ENCODE assay signal across 18 cellular contexts in genomic region chr9:121745396-121745695, GRCh38.
DNase-seq lines count a peak whose midpoint lies in the region; ATAC-seq and TF ChIP-seq lines count a peak whose summit lies in the region.
"Had no signal": no experiment of that assay in that cellular context is flagged by ENCODE, and none has a peak within 500 bp of the region (broad histone marks: within the 10 kb centered on the region; RNA-seq: fewer than 3 reads in every experiment).

No MANE protein-coding gene starts in this region.

- H3K36me3 ChIP-seq in HCT116 (ENCODE audit: control insufficient read depth in 1 of 2, insufficient read depth in 2 of 2, low read length in 2 of 2) (no peaks in the 10 kb centered on the region), testis (ENCODE audit: low read depth, missing control alignments) (no peaks in the 10 kb centered on the region), neural progenitor cell (no peaks in the 10 kb centered on the region)
- H3K36me3 ChIP-seq: adrenal gland had no signal

- intact Hi-C loops in HCT116 (cut with micrococcal nuclease) = no loop called here
- intact Hi-C loops in testis (cut with DNase I; ENCODE audit: low total_unique reads) = no loop called here

- TF ChIP-seq RAD21 in HCT116 (IDR thresholded peaks at IDR 0.05; ENCODE audit: low read depth) = no peak

- H3F3A ChIP-seq in neural progenitor cell (ENCODE audit: low read depth) = peaks cover 26% of the 10 kb centered on the region

- H3K27me3 ChIP-seq in HCT116 (ENCODE audit: insufficient read depth, low read length) (no peaks in the 10 kb centered on the region), testis (no peaks in the 10 kb centered on the region), neural progenitor cell (no peaks in the 10 kb centered on the region)
- H3K27me3 ChIP-seq: adrenal gland had no signal

- no peak for ATAC-seq in HCT116

- no peak overlapping the region; the same call in 1 of the 2 replicates for H3K27ac ChIP-seq in HCT116 (ENCODE audit: low read depth, low read length)
- peak overlapping the region; percentile 65; the same call in 1 of the 2 replicates for H3K27ac ChIP-seq in VCaP
- peak overlapping the region; percentile 89 to 95 for H3K27ac ChIP-seq in testis
- H3K27ac ChIP-seq in neural progenitor cell = no peak overlapping the region

- peaks cover 50% of the 10 kb centered on the region for H3K4me1 Mint-ChIP-seq in neural progenitor cell
- peaks cover 53% of the 10 kb centered on the region for H3K4me1 Mint-ChIP-seq in osteocyte (ENCODE audit: unreplicated experiment)

- CTCF ChIA-PET in HCT116 (lab: Charles Lee) = no interaction called here

- no peak overlapping the region for H2AFZ ChIP-seq in HCT116 (ENCODE audit: low read depth, low read length, poor library complexity, severe bottlenecking)
- H2AFZ ChIP-seq in neural progenitor cell (replicated peaks) = no peak overlapping the region

- H3K4me1 ChIP-seq in HCT116 (ENCODE audit: control insufficient read depth in 1 of 2, insufficient read depth in 2 of 2, low read length in 2 of 2) (peaks cover 58 to 79% of the 10 kb centered on the region in 2 experiments), testis (peaks cover 73% of the 10 kb centered on the region), neural progenitor cell (peaks cover 50% of the 10 kb centered on the region)

- RAD21 ChIA-PET in HCT116 (lab: Charles Lee; ENCODE audit: low non-redundant PET in 1 of 2, low total read pairs in 2 of 2, uncharacterized antibody in 2 of 2, unreplicated experiment in 2 of 2) = no interaction called here

- 91 to 100% methylated on average over 1 to 4 of the region's 4 CpGs for WGBS in testis, 2 donors

- DNase-seq in HCT116 (ENCODE audit: low read depth, low spot score) (no peak), myocyte (ENCODE audit: low read depth) (peak; percentile 87), testis (no peak), neural progenitor cell (ENCODE audit: low spot score) (no peak), cerebellum (ENCODE audit: low spot score) (no peak), osteocyte (ENCODE audit: extremely low spot score, unreplicated experiment) (no peak)
- DNase-seq: activated effector memory CD4-positive, alpha-beta T cell treated with Interleukin-2 at 50 U/mL for 16 hours; AML-193; GDM1; GOT3; KBM-7; NCI-H1417; NCI-H2227 treated with DMSO at 0.1 percent for 48 hours had no signal

- no peak overlapping the region for H3K9ac ChIP-seq in HCT116 (ENCODE audit: low read length)
- no peak overlapping the region for H3K9ac ChIP-seq in neural progenitor cell

- POLR2A ChIA-PET in HCT116 (lab: Charles Lee) = no interaction called here

- H3K9me3 Mint-ChIP-seq in neural progenitor cell = no peaks in the 10 kb centered on the region
- no peaks in the 10 kb centered on the region for H3K9me3 Mint-ChIP-seq in osteocyte (ENCODE audit: unreplicated experiment)
- H3K9me3 Mint-ChIP-seq: memory B cell; T-helper 2 cell treated with Interferon-gamma antibody and Interleukin-4, amounts not matched to agents 5 μg/mL and 100 μg/mL, for 36 hours had no signal

- no peaks in the 10 kb centered on the region for H3K9me2 ChIP-seq in HCT116 (ENCODE audit: insufficient read depth)

- no peak overlapping the region for H3K27ac Mint-ChIP-seq in neural progenitor cell
- H3K27ac Mint-ChIP-seq in osteocyte (ENCODE audit: unreplicated experiment) = no peak overlapping the region
- H3K27ac Mint-ChIP-seq: memory B cell; T-helper 2 cell treated with Interferon-gamma antibody and Interleukin-4, amounts not matched to agents 5 μg/mL and 100 μg/mL, for 36 hours had no signal

- TF ChIP-seq POLR2A in HCT116 (IDR thresholded peaks at IDR 0.05; ENCODE audit: borderline replicate concordance, extremely low read depth, insufficient read depth, insufficient read length) (no peak), testis (IDR thresholded peaks at IDR 0.05) (no peak)

- H3K4me3 Mint-ChIP-seq in neural progenitor cell = no peak overlapping the region
- H3K4me3 Mint-ChIP-seq in osteocyte (ENCODE audit: unreplicated experiment) = no peak overlapping the region
- H3K4me3 Mint-ChIP-seq: memory B cell; T-helper 2 cell treated with Interferon-gamma antibody and Interleukin-4, amounts not matched to agents 5 μg/mL and 100 μg/mL, for 36 hours had no signal

- H3K4me2 ChIP-seq in HCT116 (ENCODE audit: low read length) = 0 out of 2 replicates have a peak overlapping the region, but pooled peaks have one; percentile 71
- no peak overlapping the region for H3K4me2 ChIP-seq in neural progenitor cell

- no peaks in the 10 kb centered on the region for H4K20me1 ChIP-seq in HCT116 (ENCODE audit: insufficient read depth)
- peaks cover 100% of the 10 kb centered on the region for H4K20me1 ChIP-seq in neural progenitor cell (ENCODE audit: low read depth)

- H3K9me3 ChIP-seq in HCT116 (ENCODE audit: control insufficient read depth in 1 of 2, insufficient read depth in 1 of 2, low read depth in 1 of 2, low read length in 2 of 2) (no peaks in the 10 kb centered on the region), testis (no peaks in the 10 kb centered on the region), neural progenitor cell (ENCODE audit: low read depth) (no peaks in the 10 kb centered on the region)
- H3K9me3 ChIP-seq: adrenal gland had no signal

- H3K36me3 Mint-ChIP-seq in neural progenitor cell = no peaks in the 10 kb centered on the region
- H3K36me3 Mint-ChIP-seq in osteocyte (ENCODE audit: unreplicated experiment) = peaks cover 2% of the 10 kb centered on the region
- H3K36me3 Mint-ChIP-seq: memory B cell had no signal

- peaks cover 36% of the 10 kb centered on the region; the same call in 1 of the 2 replicates for H3K79me2 ChIP-seq in HCT116 (ENCODE audit: insufficient read depth, low read length)
- peaks cover 80% of the 10 kb centered on the region for H3K79me2 ChIP-seq in neural progenitor cell (ENCODE audit: low read depth)

- H3K27me3 Mint-ChIP-seq in neural progenitor cell (ENCODE audit: insufficient read depth, low read depth) (peaks cover 6% of the 10 kb centered on the region), osteocyte (ENCODE audit: unreplicated experiment) (no peaks in the 10 kb centered on the region)
- H3K27me3 Mint-ChIP-seq: memory B cell had no signal

- no TSS peak for BruUV-seq in HCT116 (replicated peaks; lab: Mats Ljungman, UMichigan)

- TF ChIP-seq CTCF in HCT116 (IDR thresholded peaks at IDR 0.05 in 2 of 3, conservative IDR thresholded peaks at IDR 0.05 in 1 of 3; ENCODE audit: borderline replicate concordance in 1 of 3, insufficient read depth in 1 of 3, low read depth in 2 of 3, low read length in 2 of 3) (no peak), VCaP (conservative IDR thresholded peaks at IDR 0.05) (no peak), testis (IDR thresholded peaks at IDR 0.05) (no peak), neural progenitor cell (IDR thresholded peaks at IDR 0.05) (no peak), osteocyte (IDR thresholded peaks at IDR 0.05) (no peak)

- no peak overlapping the region for H3K4me3 ChIP-seq in HCT116 (replicated peaks in 1 of 2; ENCODE audit: low read depth in 1 of 2, low read length in 2 of 2)
- no peak overlapping the region for H3K4me3 ChIP-seq in testis
- no peak overlapping the region for H3K4me3 ChIP-seq in neural progenitor cell
- H3K4me3 ChIP-seq: skin epidermis had no signal

TF ChIP-seq in HCT116, 20 proteins besides CTCF, POLR2A, EP300 and RAD21:
- TF ChIP-seq ELF1 (IDR thresholded peaks at IDR 0.05; ENCODE audit: borderline replicate concordance, low read depth) (no peak), FOSL1 (IDR thresholded peaks at IDR 0.05; ENCODE audit: low read depth) (no peak), ZNF274 (IDR thresholded peaks at IDR 0.05; ENCODE audit: low read depth, low read length) (no peak), ZFX (IDR thresholded peaks at IDR 0.05) (no peak), JUND (IDR thresholded peaks at IDR 0.05) (no peak)
- TF ChIP-seq, protein P1, sequence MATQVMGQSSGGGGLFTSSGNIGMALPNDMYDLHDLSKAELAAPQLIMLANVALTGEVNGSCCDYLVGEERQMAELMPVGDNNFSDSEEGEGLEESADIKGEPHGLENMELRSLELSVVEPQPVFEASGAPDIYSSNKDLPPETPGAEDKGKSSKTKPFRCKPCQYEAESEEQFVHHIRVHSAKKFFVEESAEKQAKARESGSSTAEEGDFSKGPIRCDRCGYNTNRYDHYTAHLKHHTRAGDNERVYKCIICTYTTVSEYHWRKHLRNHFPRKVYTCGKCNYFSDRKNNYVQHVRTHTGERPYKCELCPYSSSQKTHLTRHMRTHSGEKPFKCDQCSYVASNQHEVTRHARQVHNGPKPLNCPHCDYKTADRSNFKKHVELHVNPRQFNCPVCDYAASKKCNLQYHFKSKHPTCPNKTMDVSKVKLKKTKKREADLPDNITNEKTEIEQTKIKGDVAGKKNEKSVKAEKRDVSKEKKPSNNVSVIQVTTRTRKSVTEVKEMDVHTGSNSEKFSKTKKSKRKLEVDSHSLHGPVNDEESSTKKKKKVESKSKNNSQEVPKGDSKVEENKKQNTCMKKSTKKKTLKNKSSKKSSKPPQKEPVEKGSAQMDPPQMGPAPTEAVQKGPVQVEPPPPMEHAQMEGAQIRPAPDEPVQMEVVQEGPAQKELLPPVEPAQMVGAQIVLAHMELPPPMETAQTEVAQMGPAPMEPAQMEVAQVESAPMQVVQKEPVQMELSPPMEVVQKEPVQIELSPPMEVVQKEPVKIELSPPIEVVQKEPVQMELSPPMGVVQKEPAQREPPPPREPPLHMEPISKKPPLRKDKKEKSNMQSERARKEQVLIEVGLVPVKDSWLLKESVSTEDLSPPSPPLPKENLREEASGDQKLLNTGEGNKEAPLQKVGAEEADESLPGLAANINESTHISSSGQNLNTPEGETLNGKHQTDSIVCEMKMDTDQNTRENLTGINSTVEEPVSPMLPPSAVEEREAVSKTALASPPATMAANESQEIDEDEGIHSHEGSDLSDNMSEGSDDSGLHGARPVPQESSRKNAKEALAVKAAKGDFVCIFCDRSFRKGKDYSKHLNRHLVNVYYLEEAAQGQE (IDR thresholded peaks at IDR 0.05; ENCODE audit: low read depth) = no peak
- TF ChIP-seq, protein P2, sequence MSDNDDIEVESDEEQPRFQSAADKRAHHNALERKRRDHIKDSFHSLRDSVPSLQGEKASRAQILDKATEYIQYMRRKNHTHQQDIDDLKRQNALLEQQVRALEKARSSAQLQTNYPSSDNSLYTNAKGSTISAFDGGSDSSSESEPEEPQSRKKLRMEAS (IDR thresholded peaks at IDR 0.05) = no peak
TF ChIP-seq in HCT116: peak in this region for 0.

Comparison
In these comparisons a context has a peak if more than half of its experiments do, and no peak if none do; other contexts are left out.
1. H3K27ac ChIP-seq: peak in VCaP (single experiment) and testis (2 of 2); none in HCT116 (single experiment) and neural progenitor cell (single experiment).